7 cellular contexts compared by ENCODE assay signal in the genomic region with DNA sequence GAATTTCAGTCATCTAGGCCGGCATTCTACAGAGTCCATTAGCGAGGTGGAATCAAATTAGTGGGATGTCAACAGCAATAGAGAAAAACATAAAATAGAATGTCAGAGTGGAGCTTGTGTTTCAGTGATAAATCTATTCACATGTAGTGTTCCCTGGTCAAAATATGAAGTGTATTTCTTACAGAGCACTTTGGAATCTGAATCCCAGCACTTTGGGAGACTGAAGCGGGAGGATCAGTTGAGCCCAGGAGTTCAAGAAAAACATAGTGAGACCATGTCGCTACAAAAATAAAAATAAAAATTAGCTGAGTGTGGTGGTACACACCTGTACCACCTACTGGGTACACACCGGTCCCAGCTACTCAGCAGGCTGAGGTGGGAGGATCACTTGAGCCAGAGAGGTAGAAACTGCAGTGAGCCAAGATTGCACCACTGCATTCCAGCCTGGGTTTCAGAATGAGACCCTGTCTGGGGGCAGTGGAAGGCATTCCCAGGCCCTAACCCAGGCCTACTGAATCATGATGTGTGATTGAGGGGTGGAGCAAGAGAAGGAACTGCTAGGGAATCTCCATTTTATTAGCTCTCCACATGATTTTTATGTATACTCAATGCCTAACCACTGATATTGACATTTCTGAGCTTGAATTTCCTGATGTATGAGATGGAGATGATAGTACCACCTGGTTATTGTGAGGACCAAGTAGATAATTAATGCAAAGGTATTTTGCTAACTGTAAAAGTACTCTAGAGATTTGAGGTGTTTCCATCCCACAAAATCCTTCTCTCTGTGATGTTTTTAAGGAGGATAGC.
"Had no signal": no experiment of that assay in that cellular context is flagged by ENCODE, and none has a peak within 500 bp of the region (broad histone marks: within the 10 kb centered on the region; RNA-seq: fewer than 3 reads in every experiment).

No MANE protein-coding gene starts in this region.

- H3K9ac ChIP-seq: neural progenitor cell had no signal

- H3K9me3 ChIP-seq: body of pancreas, ovary, tibial nerve, vagina had no signal

- H2AFZ ChIP-seq: neural progenitor cell had no signal

- H3K27me3 ChIP-seq: body of pancreas, neural progenitor cell, ovary, tibial nerve, vagina had no signal

- H3K27ac ChIP-seq: neural progenitor cell, ovary, tibial nerve, WERI-Rb-1 had no signal

- H3K4me3 ChIP-seq: body of pancreas, coronary artery, neural progenitor cell, ovary, tibial nerve, vagina had no signal

- H3K4me2 ChIP-seq: neural progenitor cell had no signal

- H3K36me3 ChIP-seq: neural progenitor cell, ovary, tibial nerve, vagina, WERI-Rb-1 had no signal
